Comparison of ENCODE assay signal across 8 cellular contexts in genomic region chr5:32710335-32710858, GRCh38. TPM values are rescaled to one million over a fixed set of nuclear protein-coding genes. Genes with fewer than 3 reads are reported as not detected.
DNase-seq lines count a peak whose midpoint lies in the region; ATAC-seq and TF ChIP-seq lines count a peak whose summit lies in the region.

No MANE protein-coding gene starts in this region.

- WGBS in thyroid gland, 2 donors: 1 to 2% methylated on average over 21 to 23 of the region's 29 CpGs

- H3K27ac ChIP-seq in left lung: peak overlapping the region; percentile 59 to 68
- H3K27ac ChIP-seq in thyroid gland: peak overlapping the region; percentile 81 to 95 (median 87)

- intact Hi-C loops in MCF 10A (cut with micrococcal nuclease) (loop anchor here (2.0 kb wide), 1 partner anchor 548 kb away; no protein-coding TSS in a partner anchor), left lung (cut with DNase I) (loop anchor here in 1 of 2 donors (10.0 kb wide), 1 partner anchor 134 kb away; no protein-coding TSS in a partner anchor), thyroid gland (cut with DNase I) (loop anchor here (5.0 kb wide), 1 partner anchor 137 kb away; no protein-coding TSS in a partner anchor)

- H3K4me3 ChIP-seq in GM12865 (ENCODE audit: low read depth, low read length) (peak overlapping the region; percentile 50), left lung (peak overlapping the region; percentile 56 to 62), thyroid gland (replicated peaks in 1 of 3) (peak overlapping the region; percentile 50 to 60 (median 53))

- no TSS peak for BruUV-seq in MCF 10A (replicated peaks; lab: Mats Ljungman, UMichigan)

- DNase-seq in GM12865 (ENCODE audit: low read depth) (no peak), KG1 (lab: John Stamatoyannopoulos, UW) (peak; percentile 73), MCF 10A (ENCODE audit: unreplicated experiment) (no peak), left lung (peak in 1 of 2 donors; percentile 75), thyroid gland (peak; percentile 67 to 79), NCI-H510A treated with DMSO at 0.1 percent for 48 hours (lab: John Stamatoyannopoulos, UW) (no peak), NCI-H1694 (lab: John Stamatoyannopoulos, UW) (no peak)

- H3K27ac Mint-ChIP-seq in MCF 10A (ENCODE audit: low read depth, unreplicated experiment): peak overlapping the region; percentile 25

- TF ChIP-seq CTCF in GM12865 (IDR thresholded peaks at IDR 0.05; ENCODE audit: insufficient read depth, low read depth, low read length, missing control alignments) (no peak), MCF 10A (IDR thresholded peaks at IDR 0.05; ENCODE audit: unreplicated experiment) (no peak), left lung (IDR thresholded peaks at IDR 0.05) (no peak), thyroid gland (IDR thresholded peaks at IDR 0.05) (no peak)

- H3K9me3 ChIP-seq in left lung (no peaks in the 10 kb centered on the region), thyroid gland (no peaks in the 10 kb centered on the region)

- peak; percentile 34 for ATAC-seq in left lung
- ATAC-seq in GM21423 (IDR thresholded peaks at IDR 0.05; ENCODE audit: unreplicated experiment): no peak

- POLR2A ChIA-PET in MCF 10A (lab: Yijun Ruan, JAX): interaction anchor here (1.2 kb wide), 1 partner anchor 223 kb away, joined by 3 read pairs; no protein-coding TSS in a partner anchor

- H3K4me1 Mint-ChIP-seq in MCF 10A (ENCODE audit: insufficient read depth, unreplicated experiment): peaks cover 6% of the 10 kb centered on the region

- TF ChIP-seq POLR2A in thyroid gland (IDR thresholded peaks at IDR 0.05): peak in 1 of 2 donors; percentile 61

- H3K27me3 Mint-ChIP-seq in MCF 10A (ENCODE audit: insufficient read depth, unreplicated experiment): no peaks in the 10 kb centered on the region

- CTCF ChIA-PET in MCF 10A (lab: Yijun Ruan, JAX): interaction anchor here (0.6 to 5.0 kb wide), 6 partner anchors 9 to 599 kb away, joined by 3 to 47 read pairs (median 19); no protein-coding TSS in a partner anchor

- H3K4me3 Mint-ChIP-seq in MCF 10A (ENCODE audit: unreplicated experiment): peak overlapping the region; percentile 83

- peaks cover 5% of the 10 kb centered on the region for H3K36me3 Mint-ChIP-seq in MCF 10A (ENCODE audit: insufficient read depth, unreplicated experiment)

- H3K4me1 ChIP-seq in left lung: peaks cover 12 to 55% of the 10 kb centered on the region in 2 donors
- H3K4me1 ChIP-seq in thyroid gland: peaks cover 13 to 21% of the 10 kb centered on the region in 2 donors

- H3K36me3 ChIP-seq in left lung (no peaks in the 10 kb centered on the region), thyroid gland (no peaks in the 10 kb centered on the region)

- peaks cover 18 to 71% of the 10 kb centered on the region in 2 donors for H3K27me3 ChIP-seq in left lung
- no peaks in the 10 kb centered on the region for H3K27me3 ChIP-seq in thyroid gland

- no peaks in the 10 kb centered on the region for H3K9me3 Mint-ChIP-seq in MCF 10A (ENCODE audit: unreplicated experiment)

RNA-seq across cellular contexts. Expression of gene NPR3, which starts 0.7 kb away (rescaled TPM):
- total RNA-seq in MCF 10A (2022): 0.84 and 1.1 TPM in 2 replicates
- 10 to 100 TPM; 16.5 to 33.9 TPM for total RNA-seq in left lung
- total RNA-seq in thyroid gland: 10 to 100 TPM; 25.4 to 45.1 (median 31.5) TPM

Comparison
In these comparisons a context has a peak if more than half of its experiments do, and no peak if none do; other contexts are left out.
1. DNase-seq: peak in KG1 (single experiment) and thyroid gland (2 of 2); none in GM12865 (single experiment), MCF 10A (single experiment), NCI-H510A treated with DMSO at 0.1 percent for 48 hours (single experiment) and NCI-H1694 (single experiment).
2. Peak in every context shown above with its lines, with median percentiles within 50 percentile points of each other: H3K4me3 ChIP-seq.